1 cellular context compared by ENCODE assay signal in genomic region chr6:149922642-149923326, GRCh38.
TF ChIP-seq lines count a peak whose summit lies in the region.

Gene RAET1G (minus strand): TSS chr6:149923121. CDS start chr6:149923010, 111 bp downstream.

TF ChIP-seq in HepG2, 621 proteins besides CTCF, POLR2A, EP300 and RAD21 (continued from another document):
- TF ChIP-seq, protein P1, sequence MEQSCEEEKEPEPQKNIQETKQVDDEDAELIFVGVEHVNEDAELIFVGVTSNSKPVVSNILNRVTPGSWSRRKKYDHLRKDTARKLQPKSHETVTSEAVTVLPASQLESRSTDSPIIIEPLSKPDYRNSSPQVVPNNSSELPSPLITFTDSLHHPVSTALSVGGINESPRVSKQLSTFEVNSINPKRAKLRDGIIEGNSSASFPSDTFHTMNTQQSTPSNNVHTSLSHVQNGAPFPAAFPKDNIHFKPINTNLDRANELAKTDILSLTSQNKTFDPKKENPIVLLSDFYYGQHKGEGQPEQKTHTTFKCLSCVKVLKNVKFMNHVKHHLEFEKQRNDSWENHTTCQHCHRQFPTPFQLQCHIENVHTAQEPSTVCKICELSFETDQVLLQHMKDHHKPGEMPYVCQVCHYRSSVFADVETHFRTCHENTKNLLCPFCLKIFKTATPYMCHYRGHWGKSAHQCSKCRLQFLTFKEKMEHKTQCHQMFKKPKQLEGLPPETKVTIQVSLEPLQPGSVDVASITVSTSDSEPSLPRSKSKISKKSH (CRISPR knock-in tag; IDR thresholded peaks at IDR 0.05; ENCODE audit: borderline replicate concordance), result no peak
- TF ChIP-seq THAP9 (CRISPR knock-in tag; IDR thresholded peaks at IDR 0.05; ENCODE audit: borderline replicate concordance), result peak; percentile 22; the same call in 1 of the 2 replicates
- TF ChIP-seq, protein P2, sequence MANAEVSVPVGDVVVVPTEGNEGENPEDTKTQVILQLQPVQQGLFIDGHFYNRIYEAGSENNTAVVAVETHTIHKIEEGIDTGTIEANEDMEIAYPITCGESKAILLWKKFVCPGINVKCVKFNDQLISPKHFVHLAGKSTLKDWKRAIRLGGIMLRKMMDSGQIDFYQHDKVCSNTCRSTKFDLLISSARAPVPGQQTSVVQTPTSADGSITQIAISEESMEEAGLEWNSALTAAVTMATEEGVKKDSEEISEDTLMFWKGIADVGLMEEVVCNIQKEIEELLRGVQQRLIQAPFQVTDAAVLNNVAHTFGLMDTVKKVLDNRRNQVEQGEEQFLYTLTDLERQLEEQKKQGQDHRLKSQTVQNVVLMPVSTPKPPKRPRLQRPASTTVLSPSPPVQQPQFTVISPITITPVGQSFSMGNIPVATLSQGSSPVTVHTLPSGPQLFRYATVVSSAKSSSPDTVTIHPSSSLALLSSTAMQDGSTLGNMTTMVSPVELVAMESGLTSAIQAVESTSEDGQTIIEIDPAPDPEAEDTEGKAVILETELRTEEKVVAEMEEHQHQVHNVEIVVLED (CRISPR knock-in tag; IDR thresholded peaks at IDR 0.05; ENCODE audit: borderline replicate concordance), result no peak
- no peak for TF ChIP-seq RFX1 (IDR thresholded peaks at IDR 0.05)
- TF ChIP-seq HIVEP1 (CRISPR knock-in tag; IDR thresholded peaks at IDR 0.05), result peak; percentile 47; the same call in 1 of the 2 replicates
- no peak for TF ChIP-seq PLSCR1 (CRISPR knock-in tag; IDR thresholded peaks at IDR 0.05; ENCODE audit: borderline replicate concordance)
- no peak for TF ChIP-seq ZNF577 (CRISPR knock-in tag; IDR thresholded peaks at IDR 0.05; ENCODE audit: borderline replicate concordance, low read depth)
- peak; percentile 76 for TF ChIP-seq XRCC5 (optimal IDR thresholded peaks at IDR 0.05; ENCODE audit: low read length)
- TF ChIP-seq ZNF350 (CRISPR knock-in tag; IDR thresholded peaks at IDR 0.05; ENCODE audit: borderline replicate concordance, low read depth), result no peak; the same call in 1 of the 2 replicates
- peak; percentile 46; the same call in 1 of the 2 replicates for TF ChIP-seq ZNF501 (CRISPR knock-in tag; IDR thresholded peaks at IDR 0.05)
- no peak for TF ChIP-seq ZNF441 (CRISPR knock-in tag; IDR thresholded peaks at IDR 0.05; ENCODE audit: borderline replicate concordance)
- no peak for TF ChIP-seq CHD4 (IDR thresholded peaks at IDR 0.05; ENCODE audit: borderline replicate concordance, low read length)
- no peak for TF ChIP-seq CEBPG (CRISPR knock-in tag; IDR thresholded peaks at IDR 0.05)
- no peak for TF ChIP-seq ZNF18 (CRISPR knock-in tag; IDR thresholded peaks at IDR 0.05; ENCODE audit: insufficient replicate concordance)
- no peak for TF ChIP-seq PPARG (CRISPR knock-in tag; conservative IDR thresholded peaks at IDR 0.05)
- no peak for TF ChIP-seq SMC3 (IDR thresholded peaks at IDR 0.05; ENCODE audit: low read length)
- peak; percentile 69 for TF ChIP-seq NFYC (CRISPR knock-in tag; IDR thresholded peaks at IDR 0.05)
- 0 out of 2 replicates have a peak, but pooled peaks have one; percentile 56 for TF ChIP-seq IKZF5 (CRISPR knock-in tag; IDR thresholded peaks at IDR 0.05)
- TF ChIP-seq NR2F2 (IDR thresholded peaks at IDR 0.05; ENCODE audit: borderline replicate concordance, low read depth), result no peak
- TF ChIP-seq, protein P3, sequence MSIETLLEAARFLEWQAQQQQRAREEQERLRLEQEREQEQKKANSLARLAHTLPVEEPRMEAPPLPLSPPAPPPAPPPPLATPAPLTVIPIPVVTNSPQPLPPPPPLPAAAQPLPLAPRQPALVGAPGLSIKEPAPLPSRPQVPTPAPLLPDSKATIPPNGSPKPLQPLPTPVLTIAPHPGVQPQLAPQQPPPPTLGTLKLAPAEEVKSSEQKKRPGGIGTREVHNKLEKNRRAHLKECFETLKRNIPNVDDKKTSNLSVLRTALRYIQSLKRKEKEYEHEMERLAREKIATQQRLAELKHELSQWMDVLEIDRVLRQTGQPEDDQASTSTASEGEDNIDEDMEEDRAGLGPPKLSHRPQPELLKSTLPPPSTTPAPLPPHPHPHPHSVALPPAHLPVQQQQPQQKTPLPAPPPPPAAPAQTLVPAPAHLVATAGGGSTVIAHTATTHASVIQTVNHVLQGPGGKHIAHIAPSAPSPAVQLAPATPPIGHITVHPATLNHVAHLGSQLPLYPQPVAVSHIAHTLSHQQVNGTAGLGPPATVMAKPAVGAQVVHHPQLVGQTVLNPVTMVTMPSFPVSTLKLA (IDR thresholded peaks at IDR 0.05), result no peak
- TF ChIP-seq TRIM22 (IDR thresholded peaks at IDR 0.05), result no peak
- TF ChIP-seq, protein P4, sequence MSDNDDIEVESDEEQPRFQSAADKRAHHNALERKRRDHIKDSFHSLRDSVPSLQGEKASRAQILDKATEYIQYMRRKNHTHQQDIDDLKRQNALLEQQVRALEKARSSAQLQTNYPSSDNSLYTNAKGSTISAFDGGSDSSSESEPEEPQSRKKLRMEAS (IDR thresholded peaks at IDR 0.05), result 0 out of 2 replicates have a peak, but pooled peaks have one; percentile 11
- TF ChIP-seq FUBP1 (CRISPR knock-in tag; IDR thresholded peaks at IDR 0.05; ENCODE audit: borderline replicate concordance), result no peak
- no peak for TF ChIP-seq ZNF605 (CRISPR knock-in tag; IDR thresholded peaks at IDR 0.05)
- TF ChIP-seq ZBTB10 (CRISPR knock-in tag; IDR thresholded peaks at IDR 0.05; ENCODE audit: borderline replicate concordance), result 0 out of 2 replicates have a peak, but pooled peaks have one; percentile 23
